Comparison of ENCODE assay signal across 16 cellular contexts in the genomic region with DNA sequence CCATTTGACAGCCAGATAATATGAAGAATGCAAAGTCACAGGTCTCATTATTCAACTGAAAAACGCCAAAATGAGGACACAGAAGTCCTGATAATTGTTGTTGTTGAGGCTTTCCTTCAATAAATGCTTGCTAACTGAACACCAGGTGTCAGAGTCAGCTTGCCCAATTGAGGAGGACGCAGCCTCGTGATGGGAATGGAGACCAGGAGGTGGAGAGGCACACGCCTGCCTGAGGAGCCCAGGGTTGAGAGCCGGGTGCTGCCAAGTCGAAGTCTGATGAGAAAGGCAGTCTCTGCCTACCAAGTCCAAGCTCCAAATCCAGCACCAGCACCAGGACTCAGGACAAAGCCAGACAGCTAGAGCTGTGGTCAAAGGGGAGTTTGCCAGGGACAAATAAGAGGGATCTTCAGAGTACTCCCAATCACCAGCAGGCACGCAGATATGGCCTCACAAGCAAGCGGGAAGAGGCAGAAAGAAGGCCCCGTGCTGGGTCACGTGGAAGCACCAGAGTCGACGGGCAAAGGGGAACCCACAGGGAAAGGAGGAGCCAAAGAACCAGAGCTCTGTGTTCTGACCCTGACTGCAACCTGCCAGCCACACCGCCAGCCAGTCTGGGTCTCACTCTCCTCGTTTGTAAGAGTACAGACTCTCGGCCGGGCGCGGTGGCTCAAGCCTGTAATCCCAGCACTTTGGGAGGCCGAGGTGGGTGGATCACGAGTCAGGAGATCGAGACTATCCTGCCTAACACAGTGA. TPM values are rescaled to one million over a fixed set of nuclear protein-coding genes. Genes with fewer than 3 reads are reported as not detected.
DNase-seq lines count a peak whose midpoint lies in the region; ATAC-seq, FAIRE-seq and TF ChIP-seq lines count a peak whose summit lies in the region.
"Had no signal": no experiment of that assay in that cellular context is flagged by ENCODE, and none has a peak within 500 bp of the region (broad histone marks: within the 10 kb centered on the region; RNA-seq: fewer than 3 reads in every experiment).

No MANE protein-coding gene starts in this region.

- H3K9me3 ChIP-seq in OCI-LY3 (ENCODE audit: insufficient read depth, low read length) (no peaks in the 10 kb centered on the region), H1 (ENCODE audit: insufficient read depth in 2 of 2, low read depth in 1 of 2, low read length in 1 of 2) (no peaks in the 10 kb centered on the region), testis (no peaks in the 10 kb centered on the region)
- H3K9me3 ChIP-seq: A549, ovary, transverse colon had no signal

- no peak overlapping the region for H3K4me3 Mint-ChIP-seq in activated CD4-positive, alpha-beta memory T cell treated with anti-CD3 and anti-CD28 coated beads for 36 hours
- H3K4me3 Mint-ChIP-seq in activated CD4-positive, alpha-beta memory T cell treated with anti-CD3 and anti-CD28 coated beads, Interleukin-2, amount 10 ng/mL, durations not matched to agents 7 days and 5 days = no peak overlapping the region
- H3K4me3 Mint-ChIP-seq in stimulated activated effector memory CD8-positive, alpha-beta T cell treated with anti-CD3 and anti-CD28 coated beads, Interleukin-12 subunit alpha, Interleukin-12 subunit beta, amount 100 ng/mL, for 72 hours = no peak overlapping the region
- H3K4me3 Mint-ChIP-seq: activated naive CD8-positive, alpha-beta T cell; T-helper 2 cell treated with Interferon-gamma antibody and Interleukin-4, amounts not matched to agents 5 μg/mL and 100 μg/mL, for 36 hours had no signal

- no peak overlapping the region for H2BK12ac ChIP-seq in H1 (ENCODE audit: low read depth, low read length)

- peak overlapping the region; percentile 32; the same call in 1 of the 2 replicates for H3K4me3 ChIP-seq in OCI-LY3 (ENCODE audit: low read length)
- no peak overlapping the region for H3K4me3 ChIP-seq in H1 (ENCODE audit: extremely low read depth in 1 of 4, insufficient read depth in 2 of 4, low read depth in 3 of 4, low read length in 4 of 4)
- H3K4me3 ChIP-seq in testis = no peak overlapping the region
- H3K4me3 ChIP-seq: A549, ovary, transverse colon had no signal

- H2BK120ac ChIP-seq in H1 (replicated peaks; ENCODE audit: low read depth, low read length) = no peak overlapping the region

- H3K23me2 ChIP-seq in H1 (ENCODE audit: low read depth, low read length) = no peaks in the 10 kb centered on the region

- intact Hi-C loops in activated CD4-positive, alpha-beta memory T cell treated with anti-CD3 and anti-CD28 coated beads for 36 hours (cut with micrococcal nuclease) = no loop called here
- intact Hi-C loops in testis (cut with DNase I; ENCODE audit: low total_unique reads) = no loop called here

- no peak overlapping the region for H3K4ac ChIP-seq in H1 (replicated peaks; ENCODE audit: insufficient read length, low read depth, low read length)

- no peak overlapping the region for H3K56ac ChIP-seq in H1 (replicated peaks; ENCODE audit: insufficient read length, low read depth, low read length)

- H3K4me2 ChIP-seq in OCI-LY3 (ENCODE audit: low read length) = peak overlapping the region; percentile 69
- H3K4me2 ChIP-seq in H1 (ENCODE audit: insufficient read depth in 1 of 2, low read depth in 2 of 2, low read length in 2 of 2) = no peak overlapping the region
- H3K4me2 ChIP-seq: A549 had no signal

- H2AK5ac ChIP-seq in H1 (ENCODE audit: low read depth, low read length) = no peak overlapping the region

- no peak overlapping the region for H3K14ac ChIP-seq in H1 (ENCODE audit: insufficient read length)

- peaks cover 66% of the 10 kb centered on the region for H3K4me1 Mint-ChIP-seq in activated CD4-positive, alpha-beta memory T cell treated with anti-CD3 and anti-CD28 coated beads for 36 hours (ENCODE audit: low read depth)
- H3K4me1 Mint-ChIP-seq in activated CD4-positive, alpha-beta memory T cell treated with anti-CD3 and anti-CD28 coated beads, Interleukin-2, amount 10 ng/mL, durations not matched to agents 7 days and 5 days = peaks cover 16% of the 10 kb centered on the region
- H3K4me1 Mint-ChIP-seq in stimulated activated effector memory CD8-positive, alpha-beta T cell treated with anti-CD3 and anti-CD28 coated beads, Interleukin-12 subunit alpha, Interleukin-12 subunit beta, amount 100 ng/mL, for 72 hours = peaks cover 55% of the 10 kb centered on the region

- H3K18ac ChIP-seq in H1 (ENCODE audit: extremely low read depth, low read length) = no peak overlapping the region

- H3K9ac ChIP-seq in OCI-LY3 (ENCODE audit: low read length) (peak overlapping the region; percentile 84), H1 (replicated peaks in 1 of 4; ENCODE audit: extremely low read depth in 1 of 4, low read depth in 3 of 4, low read length in 3 of 4) (no peak overlapping the region)

- CTCF ChIA-PET in activated CD4-positive, alpha-beta memory T cell treated with anti-CD3 and anti-CD28 coated beads for 36 hours (lab: Charles Lee) = interaction anchor here (1.1 to 1.6 kb wide), 5 partner anchors 10 to 109 kb away, joined by 3 to 6 read pairs (median 3); no protein-coding TSS in a partner anchor
- CTCF ChIA-PET in activated CD4-positive, alpha-beta memory T cell treated with anti-CD3 and anti-CD28 coated beads, Interleukin-2, amount 10 ng/mL, durations not matched to agents 7 days and 5 days (lab: Charles Lee) = interaction anchor here (2.6 kb wide), 1 partner anchor 10 kb away, joined by 8 read pairs; no protein-coding TSS in a partner anchor
- CTCF ChIA-PET in H1 (lab: Charles Lee; ENCODE audit: partially characterized antibody) = interaction anchor here (1.0 to 2.2 kb wide), 7 partner anchors 8 to 24 kb away, joined by 3 to 6 read pairs (median 5); no protein-coding TSS in a partner anchor

- ATAC-seq in stimulated activated effector memory CD8-positive, alpha-beta T cell treated with anti-CD3 and anti-CD28 coated beads, Interleukin-12 subunit alpha, Interleukin-12 subunit beta, amount 100 ng/mL, for 72 hours = no peak
- ATAC-seq: A549, PC-3 had no signal

- H3K27me3 ChIP-seq in OCI-LY3 (ENCODE audit: low read depth, low read length) (no peaks in the 10 kb centered on the region), H1 (replicated peaks in 1 of 4; ENCODE audit: control insufficient read depth in 3 of 4, extremely low read depth in 1 of 4, insufficient read depth in 3 of 4, low read length in 3 of 4) (no peaks in the 10 kb centered on the region), testis (no peaks in the 10 kb centered on the region)
- H3K27me3 ChIP-seq: ovary, transverse colon had no signal

- no peak for DNase-seq in activated CD4-positive, alpha-beta memory T cell treated with anti-CD3 and anti-CD28 coated beads for 36 hours
- no peak for DNase-seq in activated CD4-positive, alpha-beta memory T cell treated with anti-CD3 and anti-CD28 coated beads, Interleukin-2, amount 10 ng/mL, durations not matched to agents 7 days and 5 days
- DNase-seq in H1 (ENCODE audit: low read depth in 1 of 2, low spot score in 2 of 2) (no peak), COLO829 (ENCODE audit: low spot score) (no peak), T1000 (lab: John Stamatoyannopoulos, UW) (no peak), testis (no peak)
- DNase-seq in stimulated activated effector memory CD8-positive, alpha-beta T cell treated with anti-CD3 and anti-CD28 coated beads, Interleukin-12 subunit alpha, Interleukin-12 subunit beta, amount 100 ng/mL, for 72 hours (ENCODE audit: low spot score in 2 of 2) = no peak
- DNase-seq: dermis blood vessel endothelial cell, NCI-H2081, ovary, PC-3, transverse colon had no signal

- peak overlapping the region; percentile 76 for H3K27ac Mint-ChIP-seq in activated CD4-positive, alpha-beta memory T cell treated with anti-CD3 and anti-CD28 coated beads for 36 hours
- no peak overlapping the region for H3K27ac Mint-ChIP-seq in activated CD4-positive, alpha-beta memory T cell treated with anti-CD3 and anti-CD28 coated beads, Interleukin-2, amount 10 ng/mL, durations not matched to agents 7 days and 5 days
- peak overlapping the region; percentile 52 for H3K27ac Mint-ChIP-seq in stimulated activated effector memory CD8-positive, alpha-beta T cell treated with anti-CD3 and anti-CD28 coated beads, Interleukin-12 subunit alpha, Interleukin-12 subunit beta, amount 100 ng/mL, for 72 hours
- H3K27ac Mint-ChIP-seq: activated naive CD8-positive, alpha-beta T cell; T-helper 2 cell treated with Interferon-gamma antibody and Interleukin-4, amounts not matched to agents 5 μg/mL and 100 μg/mL, for 36 hours had no signal

- H3K79me1 ChIP-seq in H1 (ENCODE audit: low read depth, low read length) = peaks cover 9% of the 10 kb centered on the region

- 92% methylated on average over 21 of the region's 21 CpGs; no CpG with 5 or more reads in 1 of the 2 experiments for WGBS in H1 (ENCODE audit: extremely low coverage in 1 of 2, insufficient coverage in 1 of 2, insufficient read length in 1 of 2, insufficient replicate concordance in 2 of 2, low coverage in 1 of 2, low lambda C conversion rate in 2 of 2, missing lambda C conversion rate in 1 of 2), 2 experiments
- 92 to 95% methylated on average over 21 of the region's 21 CpGs for WGBS in testis, 2 donors

- H2AFZ ChIP-seq in OCI-LY3 (ENCODE audit: low read depth, low read length) (no peak overlapping the region), H1 (ENCODE audit: low read length) (no peak overlapping the region)

- peaks cover 20% of the 10 kb centered on the region for H3K36me3 ChIP-seq in OCI-LY3 (replicated peaks; ENCODE audit: low read depth, low read length)
- no peaks in the 10 kb centered on the region for H3K36me3 ChIP-seq in H1 (ENCODE audit: control insufficient read depth in 2 of 4, insufficient read depth in 4 of 4, low read length in 3 of 4)
- no peaks in the 10 kb centered on the region for H3K36me3 ChIP-seq in testis (ENCODE audit: low read depth, missing control alignments)
- H3K36me3 ChIP-seq: ovary, transverse colon had no signal

- no peak overlapping the region for H2BK20ac ChIP-seq in H1 (ENCODE audit: low read length)

- FAIRE-seq in H1 (lab: Jason Lieb, UNC) = no peak
- FAIRE-seq: A549 had no signal

- H4K8ac ChIP-seq in H1 (ENCODE audit: extremely low read depth, insufficient read depth, low read length) = no peak overlapping the region

- H3K27me3 Mint-ChIP-seq in activated CD4-positive, alpha-beta memory T cell treated with anti-CD3 and anti-CD28 coated beads for 36 hours = no peaks in the 10 kb centered on the region
- no peaks in the 10 kb centered on the region for H3K27me3 Mint-ChIP-seq in activated CD4-positive, alpha-beta memory T cell treated with anti-CD3 and anti-CD28 coated beads, Interleukin-2, amount 10 ng/mL, durations not matched to agents 7 days and 5 days
- H3K27me3 Mint-ChIP-seq: activated naive CD8-positive, alpha-beta T cell had no signal

- TF ChIP-seq POLR2A in H1 (IDR thresholded peaks at IDR 0.05; ENCODE audit: control extremely low read depth in 1 of 2, low read depth in 2 of 2, low read length in 2 of 2) = no peak
- TF ChIP-seq POLR2A in testis (IDR thresholded peaks at IDR 0.05) = no peak

- 0 out of 2 replicates have a peak, but pooled peaks have one; percentile 11 for TF ChIP-seq CTCF in OCI-LY3 (IDR thresholded peaks at IDR 0.05; ENCODE audit: low read depth, low read length)
- TF ChIP-seq CTCF in H1 (IDR thresholded peaks at IDR 0.05; ENCODE audit: control extremely low read depth in 1 of 3, insufficient read depth in 1 of 3, low read depth in 1 of 3, low read length in 3 of 3) = no peak
- TF ChIP-seq CTCF in testis (IDR thresholded peaks at IDR 0.05) = no peak

- no peak overlapping the region for H4K91ac ChIP-seq in H1 (replicated peaks; ENCODE audit: insufficient read length, low read length)

- H4K20me1 ChIP-seq in OCI-LY3 (ENCODE audit: insufficient read depth, low read length) (no peaks in the 10 kb centered on the region), H1 (replicated peaks in 1 of 2; ENCODE audit: control insufficient read depth in 1 of 2, insufficient read depth in 2 of 2, low read length in 2 of 2) (peaks cover 24 to 25% of the 10 kb centered on the region in 2 experiments)

- H3K4me1 ChIP-seq in OCI-LY3 (ENCODE audit: low read length) (peaks cover 92% of the 10 kb centered on the region), H1 (replicated peaks in 1 of 4; ENCODE audit: control insufficient read depth in 3 of 4, insufficient read depth in 4 of 4, low read length in 3 of 4) (peaks cover 4 to 26% (median 10%) of the 10 kb centered on the region in 4 experiments), testis (peaks cover 4% of the 10 kb centered on the region)
- H3K4me1 ChIP-seq: A549 had no signal

- no peak overlapping the region for H3K23ac ChIP-seq in H1 (ENCODE audit: insufficient read length)

- H4K5ac ChIP-seq in H1 (ENCODE audit: insufficient read length, low read depth, low read length) = no peak overlapping the region

- TF ChIP-seq EP300 in H1 (IDR thresholded peaks at IDR 0.05; ENCODE audit: borderline replicate concordance in 1 of 2, low read depth in 2 of 2, low read length in 2 of 2) = no peak

- H2BK5ac ChIP-seq in H1 (ENCODE audit: low read depth, low read length) = no peak overlapping the region

- H3K9me3 Mint-ChIP-seq in activated CD4-positive, alpha-beta memory T cell treated with anti-CD3 and anti-CD28 coated beads for 36 hours = no peaks in the 10 kb centered on the region
- H3K9me3 Mint-ChIP-seq in activated CD4-positive, alpha-beta memory T cell treated with anti-CD3 and anti-CD28 coated beads, Interleukin-2, amount 10 ng/mL, durations not matched to agents 7 days and 5 days = no peaks in the 10 kb centered on the region
- no peaks in the 10 kb centered on the region for H3K9me3 Mint-ChIP-seq in stimulated activated effector memory CD8-positive, alpha-beta T cell treated with anti-CD3 and anti-CD28 coated beads, Interleukin-12 subunit alpha, Interleukin-12 subunit beta, amount 100 ng/mL, for 72 hours
- H3K9me3 Mint-ChIP-seq: T-helper 2 cell treated with Interferon-gamma antibody and Interleukin-4, amounts not matched to agents 5 μg/mL and 100 μg/mL, for 36 hours had no signal

- H3K79me2 ChIP-seq in OCI-LY3 (ENCODE audit: low read length) = peaks cover 99% of the 10 kb centered on the region
- peaks cover 0 to 74% of the 10 kb centered on the region in 2 experiments; a peak in 2 of 4 replicates for H3K79me2 ChIP-seq in H1 (ENCODE audit: control insufficient read depth in 1 of 2, insufficient read depth in 2 of 2, low read length in 2 of 2)

- H3K27ac ChIP-seq in OCI-LY3 (ENCODE audit: low read length) = peak overlapping the region; percentile 97
- H3K27ac ChIP-seq in H1 (ENCODE audit: low read depth, low read length) = no peak overlapping the region
- H3K27ac ChIP-seq in testis = no peak overlapping the region
- H3K27ac ChIP-seq: A549, ovary had no signal

- TF ChIP-seq RAD21 in H1 (IDR thresholded peaks at IDR 0.05 in 1 of 2, conservative IDR thresholded peaks at IDR 0.05 in 1 of 2; ENCODE audit: low read depth in 2 of 2, low read length in 2 of 2) = peak; percentile 14 to 27; a peak in 2 of 4 replicates

- H2BK15ac ChIP-seq in H1 (ENCODE audit: low read length) = no peak overlapping the region

- H3K36me3 Mint-ChIP-seq in activated CD4-positive, alpha-beta memory T cell treated with anti-CD3 and anti-CD28 coated beads for 36 hours = peaks cover 3% of the 10 kb centered on the region
- H3K36me3 Mint-ChIP-seq in activated CD4-positive, alpha-beta memory T cell treated with anti-CD3 and anti-CD28 coated beads, Interleukin-2, amount 10 ng/mL, durations not matched to agents 7 days and 5 days (ENCODE audit: low read depth) = peaks cover 11% of the 10 kb centered on the region
- H3K36me3 Mint-ChIP-seq in stimulated activated effector memory CD8-positive, alpha-beta T cell treated with anti-CD3 and anti-CD28 coated beads, Interleukin-12 subunit alpha, Interleukin-12 subunit beta, amount 100 ng/mL, for 72 hours = peaks cover 18% of the 10 kb centered on the region
- H3K36me3 Mint-ChIP-seq: activated naive CD8-positive, alpha-beta T cell had no signal

- POLR2A ChIA-PET in activated CD4-positive, alpha-beta memory T cell treated with anti-CD3 and anti-CD28 coated beads for 36 hours (lab: Charles Lee) = interaction anchor here (1.4 to 2.1 kb wide), 2 partner anchors 7 to 9 kb away, joined by 4 to 7 read pairs; no protein-coding TSS in a partner anchor
- POLR2A ChIA-PET in activated CD4-positive, alpha-beta memory T cell treated with anti-CD3 and anti-CD28 coated beads, Interleukin-2, amount 10 ng/mL, durations not matched to agents 7 days and 5 days (lab: Charles Lee) = interaction anchor here (0.8 kb wide), 1 partner anchor 10 kb away, joined by 4 read pairs; no protein-coding TSS in a partner anchor
- POLR2A ChIA-PET in H1 (lab: Charles Lee; ENCODE audit: partially characterized antibody) = no interaction called here

RNA-seq across cellular contexts. Expression of gene VOPP1, which starts 47.6 kb away (rescaled TPM):
- 10 to 100 TPM; 64.9 to 67.2 TPM for total RNA-seq in activated CD4-positive, alpha-beta memory T cell treated with anti-CD3 and anti-CD28 coated beads for 36 hours
- 10 to 100 TPM; 51.4 to 52.7 TPM for total RNA-seq in activated CD4-positive, alpha-beta memory T cell treated with anti-CD3 and anti-CD28 coated beads, Interleukin-2, amount 10 ng/mL, durations not matched to agents 7 days and 5 days
- total RNA-seq in H1 (2021; fragmentation: NEBNext Ultra II Directional; extraction: Animal tissue kit (Norgen Biotek cat#: 25700)) = 82.7 and 83.0 TPM in 2 replicates
- 44.7 and 58.8 TPM in 2 replicates for polyA plus RNA-seq in H1 (2011; rRNA removed)
- polyA plus RNA-seq in H1 (2011; cell fraction: cytosol; rRNA removed) = 44.9 TPM
- 53.3 TPM for polyA plus RNA-seq in H1 (2011; cell fraction: nucleus; rRNA removed)
- 59.8 to 62.7 TPM (median 62.1 TPM) in 4 replicates for polyA plus RNA-seq in H1 (2012, experiment 1 of 2)
- polyA plus RNA-seq in H1 (2012, experiment 2 of 2) = 74.8 TPM
- 47.6 TPM for polyA plus RNA-seq in H1 (2013, experiment 1 of 2)
- polyA plus RNA-seq in H1 (2013, experiment 2 of 2) = 51.6 TPM
- 76.2 and 81.0 TPM in 2 replicates for polyA minus RNA-seq in H1 (2011; rRNA and poly(A)+ RNA removed)
- 51.9 TPM for polyA minus RNA-seq in H1 (2011; cell fraction: cytosol; rRNA and poly(A)+ RNA removed)
- polyA minus RNA-seq in H1 (2011; cell fraction: nucleus; rRNA and poly(A)+ RNA removed) = 53.8 TPM
- 10 to 100 TPM; 25.0 to 26.6 TPM for total RNA-seq in testis
- 29.3 TPM for polyA plus RNA-seq in testis (ENCODE audit: insufficient read depth, low read depth, low replicate concordance)
